In the genomic region with DNA sequence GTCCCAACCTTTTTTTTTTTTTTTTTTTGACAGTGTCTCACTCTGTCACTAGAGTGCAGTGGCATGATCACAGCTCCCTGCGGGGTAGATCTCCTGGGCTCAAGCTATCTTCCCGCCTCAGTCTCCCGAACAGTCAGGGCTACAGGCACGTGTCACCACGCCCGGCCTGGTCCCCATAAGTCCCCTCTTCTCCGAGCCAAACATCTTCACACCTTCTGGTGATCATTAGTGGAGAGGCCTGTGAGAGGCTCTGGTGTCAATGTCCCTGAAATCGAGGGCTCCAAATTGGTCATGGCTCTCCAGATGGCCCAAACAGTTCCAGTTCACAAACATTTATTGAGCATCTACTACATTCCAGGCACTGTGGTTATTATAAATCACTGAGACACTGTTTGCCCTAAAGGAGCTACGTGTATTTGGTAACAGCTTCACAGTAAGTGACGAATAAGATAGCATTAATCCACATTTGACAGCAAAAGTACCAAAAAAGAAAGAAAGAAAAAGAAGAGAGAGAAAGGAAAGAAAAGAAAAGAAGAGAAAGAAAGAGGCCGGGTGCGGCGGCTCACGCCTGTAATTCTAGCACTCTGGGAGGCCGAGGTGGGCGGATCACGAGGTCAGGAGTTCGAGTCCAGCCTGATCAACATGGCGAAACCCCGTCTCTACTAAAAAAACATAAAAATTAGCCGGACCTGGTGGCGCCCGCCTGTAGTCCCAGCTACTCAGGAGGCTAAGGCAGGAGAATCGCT, we compare ENCODE assay signal across 8 cellular contexts. TPM values are rescaled to one million over a fixed set of nuclear protein-coding genes. Genes with fewer than 3 reads are reported as not detected.
DNase-seq lines count a peak whose midpoint lies in the region; ATAC-seq, FAIRE-seq and TF ChIP-seq lines count a peak whose summit lies in the region.

No MANE protein-coding gene starts in this region.

- H3K9me3 Mint-ChIP-seq in activated naive CD4-positive, alpha-beta T cell treated with anti-CD3 and anti-CD28 coated beads, Interleukin-2, amount 50 U/mL, for 24 hours, result no peaks in the 10 kb centered on the region
- H3K9me3 Mint-ChIP-seq in stimulated activated naive CD8-positive, alpha-beta T cell treated with anti-CD3 and anti-CD28 coated beads, Interleukin-15, amount 100 ng/mL, for 72 hours, result no peaks in the 10 kb centered on the region

- H3K27me3 ChIP-seq in keratinocyte (ENCODE audit: control insufficient read depth, extremely low read depth, insufficient read depth, low read length), result no peaks in the 10 kb centered on the region

- no peaks in the 10 kb centered on the region for H3K9me3 ChIP-seq in keratinocyte (ENCODE audit: control insufficient read depth, low read depth, low read length)

- DNase-seq in Jurkat, Clone E6-1 (ENCODE audit: low read depth, low spot score), result no peak
- DNase-seq in keratinocyte (ENCODE audit: low read depth, low spot score) (no peak), AG20443 (ENCODE audit: low spot score) (no peak), kidney tubule cell (ENCODE audit: low spot score) (no peak), NCI-H345 (lab: John Stamatoyannopoulos, UW) (no peak), NCI-H345 treated with DMSO at 0.1 percent for 48 hours (lab: John Stamatoyannopoulos, UW; ENCODE audit: unreplicated experiment) (no peak)
- DNase-seq in stimulated activated naive CD8-positive, alpha-beta T cell treated with anti-CD3 and anti-CD28 coated beads, Interleukin-15, amount 100 ng/mL, for 72 hours, result peak in 1 of 2 donors; percentile 33

- no peak for FAIRE-seq in keratinocyte (lab: Jason Lieb, UNC)

- H3K27ac ChIP-seq in keratinocyte (ENCODE audit: control insufficient read depth, insufficient read depth, low read length), result peak overlapping the region; percentile 94

- H3K27me3 Mint-ChIP-seq in activated naive CD4-positive, alpha-beta T cell treated with anti-CD3 and anti-CD28 coated beads, Interleukin-2, amount 50 U/mL, for 24 hours, result no peaks in the 10 kb centered on the region
- no peaks in the 10 kb centered on the region for H3K27me3 Mint-ChIP-seq in stimulated activated naive CD8-positive, alpha-beta T cell treated with anti-CD3 and anti-CD28 coated beads, Interleukin-15, amount 100 ng/mL, for 72 hours

- H2AFZ ChIP-seq in keratinocyte (ENCODE audit: control insufficient read depth, low read length), result no peak overlapping the region

- H3K27ac Mint-ChIP-seq in activated naive CD4-positive, alpha-beta T cell treated with anti-CD3 and anti-CD28 coated beads, Interleukin-2, amount 50 U/mL, for 24 hours, result peak overlapping the region; percentile 92
- peak overlapping the region; percentile 96 to 99 for H3K27ac Mint-ChIP-seq in stimulated activated naive CD8-positive, alpha-beta T cell treated with anti-CD3 and anti-CD28 coated beads, Interleukin-15, amount 100 ng/mL, for 72 hours

- TF ChIP-seq CTCF in keratinocyte (optimal IDR thresholded peaks at IDR 0.05 in 1 of 3, IDR thresholded peaks at IDR 0.05 in 1 of 3, conservative IDR thresholded peaks at IDR 0.05 in 1 of 3; ENCODE audit: extremely low read depth in 1 of 3, insufficient read depth in 2 of 3, low read length in 3 of 3), result no peak

- peak; percentile 27 for ATAC-seq in stimulated activated naive CD8-positive, alpha-beta T cell treated with anti-CD3 and anti-CD28 coated beads, Interleukin-15, amount 100 ng/mL, for 72 hours

- no peaks in the 10 kb centered on the region for H3K9me1 ChIP-seq in keratinocyte (ENCODE audit: control insufficient read depth, extremely low read depth, insufficient read depth, low read length)

- H3K4me2 ChIP-seq in keratinocyte (ENCODE audit: control insufficient read depth, extremely low read depth, insufficient read depth, low read depth, low read length), result peak overlapping the region; percentile 49

- H3K4me3 Mint-ChIP-seq in activated naive CD4-positive, alpha-beta T cell treated with anti-CD3 and anti-CD28 coated beads, Interleukin-2, amount 50 U/mL, for 24 hours, result peak overlapping the region; percentile 89
- peak overlapping the region; percentile 96 to 98 for H3K4me3 Mint-ChIP-seq in stimulated activated naive CD8-positive, alpha-beta T cell treated with anti-CD3 and anti-CD28 coated beads, Interleukin-15, amount 100 ng/mL, for 72 hours

- peaks cover 33% of the 10 kb centered on the region for H3K79me2 ChIP-seq in keratinocyte (ENCODE audit: control insufficient read depth, insufficient read depth, low read length)

- peak overlapping the region; percentile 89 for H3K4me3 ChIP-seq in Jurkat, Clone E6-1 (ENCODE audit: low read length)
- H3K4me3 ChIP-seq in keratinocyte (ENCODE audit: control insufficient read depth in 2 of 3, extremely low read depth in 1 of 3, insufficient read depth in 2 of 3, low read depth in 1 of 3, low read length in 3 of 3), result peak overlapping the region; percentile 87 to 97 (median 96)

- H4K20me1 ChIP-seq in keratinocyte (ENCODE audit: control insufficient read depth, extremely low read depth, insufficient read depth, low read length), result peaks cover 2% of the 10 kb centered on the region

- peak overlapping the region; percentile 98 for H3K9ac ChIP-seq in keratinocyte (ENCODE audit: control insufficient read depth, extremely low read depth, insufficient read depth, low read length)

- peaks cover 20% of the 10 kb centered on the region for H3K4me1 Mint-ChIP-seq in activated naive CD4-positive, alpha-beta T cell treated with anti-CD3 and anti-CD28 coated beads, Interleukin-2, amount 50 U/mL, for 24 hours
- peaks cover 31% of the 10 kb centered on the region for H3K4me1 Mint-ChIP-seq in stimulated activated naive CD8-positive, alpha-beta T cell treated with anti-CD3 and anti-CD28 coated beads, Interleukin-15, amount 100 ng/mL, for 72 hours

- peaks cover 6 to 10% of the 10 kb centered on the region in 2 experiments for H3K36me3 ChIP-seq in keratinocyte (ENCODE audit: control insufficient read depth in 2 of 2, extremely low read depth in 1 of 2, insufficient read depth in 2 of 2, low read length in 2 of 2)

- peaks cover 10% of the 10 kb centered on the region for H3K36me3 Mint-ChIP-seq in activated naive CD4-positive, alpha-beta T cell treated with anti-CD3 and anti-CD28 coated beads, Interleukin-2, amount 50 U/mL, for 24 hours

- peaks cover 4% of the 10 kb centered on the region for H3K4me1 ChIP-seq in keratinocyte (ENCODE audit: control insufficient read depth, extremely low read depth, insufficient read depth, low read length)

- dilution Hi-C loops in keratinocyte (cut with MboI; ENCODE audit: extremely low pct_ligation_motif_present, low sequenced_read_pairs), result no loop called here

RNA-seq across cellular contexts. Expression of gene TIMM17A, which starts 0.9 kb away (rescaled TPM):
- polyA plus RNA-seq in Jurkat, Clone E6-1 (2012; ENCODE audit: insufficient read depth, insufficient read length), result 97.1 TPM
- polyA plus RNA-seq in keratinocyte, result 72.5 to 116 TPM (median 102 TPM) in 3 replicates
- 29.4 TPM for polyA plus RNA-seq in keratinocyte (2011; ENCODE audit: low read depth)
- polyA plus RNA-seq in keratinocyte (2011; cell fraction: cytosol; rRNA removed), result 66.3 and 111 TPM in 2 replicates
- 48.0 and 65.9 TPM in 2 replicates for polyA plus RNA-seq in keratinocyte (2011; cell fraction: nucleus; rRNA removed)
- 58.3 and 79.9 TPM in 2 replicates for polyA plus RNA-seq in keratinocyte (2012; ENCODE audit: low replicate concordance)
- polyA minus RNA-seq in keratinocyte, result 25.1 to 36.6 TPM (median 34.0 TPM) in 3 replicates
- 28.6 TPM for polyA minus RNA-seq in keratinocyte (2011; cell fraction: cytosol; rRNA and poly(A)+ RNA removed)
- polyA minus RNA-seq in keratinocyte (2011; cell fraction: nucleus; rRNA and poly(A)+ RNA removed), result 17.3 and 31.0 TPM in 2 replicates

RNA-seq across cellular contexts. Expression of gene LMOD1, which starts 8.1 kb away (rescaled TPM):
- not detected for polyA plus RNA-seq in Jurkat, Clone E6-1 (2012; ENCODE audit: insufficient read depth, insufficient read length)
- polyA plus RNA-seq in keratinocyte, result 0.01 TPM in 1 of 3 replicates, not detected in the others
- not detected for polyA plus RNA-seq in keratinocyte (2011; ENCODE audit: low read depth)
- polyA plus RNA-seq in keratinocyte (2011; cell fraction: cytosol; rRNA removed), result 0.04 and 0.05 TPM in 2 replicates
- polyA plus RNA-seq in keratinocyte (2011; cell fraction: nucleus; rRNA removed), result 0.04 and 0.08 TPM in 2 replicates
- 0.08 TPM in 1 of 2 replicates, not detected in the other for polyA plus RNA-seq in keratinocyte (2012; ENCODE audit: low replicate concordance)
- not detected in 3 replicates for polyA minus RNA-seq in keratinocyte
- polyA minus RNA-seq in keratinocyte (2011; cell fraction: cytosol; rRNA and poly(A)+ RNA removed), result not detected
- not detected in 2 replicates for polyA minus RNA-seq in keratinocyte (2011; cell fraction: nucleus; rRNA and poly(A)+ RNA removed)

RNA-seq across cellular contexts. Expression of gene RNPEP, which starts 28.0 kb away (rescaled TPM):
- polyA plus RNA-seq in Jurkat, Clone E6-1 (2012; ENCODE audit: insufficient read depth, insufficient read length), result 54.0 TPM
- polyA plus RNA-seq in keratinocyte, result 35.4 to 63.0 TPM (median 59.8 TPM) in 3 replicates
- 32.3 TPM for polyA plus RNA-seq in keratinocyte (2011; ENCODE audit: low read depth)
- polyA plus RNA-seq in keratinocyte (2011; cell fraction: cytosol; rRNA removed), result 46.5 and 51.2 TPM in 2 replicates
- 71.9 and 75.9 TPM in 2 replicates for polyA plus RNA-seq in keratinocyte (2011; cell fraction: nucleus; rRNA removed)
- polyA plus RNA-seq in keratinocyte (2012; ENCODE audit: low replicate concordance), result 66.8 and 71.1 TPM in 2 replicates
- polyA minus RNA-seq in keratinocyte, result 53.5 to 133 TPM (median 56.0 TPM) in 3 replicates
- polyA minus RNA-seq in keratinocyte (2011; cell fraction: cytosol; rRNA and poly(A)+ RNA removed), result 46.4 TPM
- polyA minus RNA-seq in keratinocyte (2011; cell fraction: nucleus; rRNA and poly(A)+ RNA removed), result 29.3 and 37.8 TPM in 2 replicates

RNA-seq across cellular contexts. Expression of gene ELF3, which starts 56.0 kb away (rescaled TPM):
- not detected for polyA plus RNA-seq in Jurkat, Clone E6-1 (2012; ENCODE audit: insufficient read depth, insufficient read length)
- 0.23 to 1.1 TPM (median 0.51 TPM) in 3 replicates for polyA plus RNA-seq in keratinocyte
- 5.3 TPM for polyA plus RNA-seq in keratinocyte (2011; ENCODE audit: low read depth)
- 0.18 and 0.64 TPM in 2 replicates for polyA plus RNA-seq in keratinocyte (2011; cell fraction: cytosol; rRNA removed)
- 2.2 and 3.1 TPM in 2 replicates for polyA plus RNA-seq in keratinocyte (2011; cell fraction: nucleus; rRNA removed)
- 0.28 and 10.7 TPM in 2 replicates for polyA plus RNA-seq in keratinocyte (2012; ENCODE audit: low replicate concordance)
- 0.20 to 1.2 TPM (median 0.89 TPM) in 3 replicates for polyA minus RNA-seq in keratinocyte
- polyA minus RNA-seq in keratinocyte (2011; cell fraction: cytosol; rRNA and poly(A)+ RNA removed), result 1.9 TPM
- polyA minus RNA-seq in keratinocyte (2011; cell fraction: nucleus; rRNA and poly(A)+ RNA removed), result 1.2 TPM in 2 replicates
